18 cellular contexts compared by ENCODE assay signal in genomic region chr2:37610638-37611289, GRCh38.
DNase-seq lines count a peak whose midpoint lies in the region; ATAC-seq and TF ChIP-seq lines count a peak whose summit lies in the region.
"Had no signal": no experiment of that assay in that cellular context is flagged by ENCODE, and none has a peak within 500 bp of the region (broad histone marks: within the 10 kb centered on the region; RNA-seq: fewer than 3 reads in every experiment).

No MANE protein-coding gene starts in this region.

- CTCF ChIA-PET in CD8-positive, alpha-beta T cell (lab: Charles Lee), result interaction anchor here (1.2 to 1.5 kb wide), 2 partner anchors 11 to 71 kb away, joined by 3 to 4 read pairs; no protein-coding TSS in a partner anchor

- no peaks in the 10 kb centered on the region for H3K27me3 Mint-ChIP-seq in CD8-positive, alpha-beta T cell (ENCODE audit: low read depth)
- H3K27me3 Mint-ChIP-seq: dendritic cell treated with granulocyte-macrophage colony-stimulating factor and Interleukin-4, amounts not matched to agents 40 ng/mL and 50 ng/mL, for 4 days; stimulated activated naive CD8-positive, alpha-beta T cell treated with anti-CD3 and anti-CD28 coated beads, Interleukin-15, amount 100 ng/mL, for 72 hours had no signal

- no peak for TF ChIP-seq POLR2A in sigmoid colon (IDR thresholded peaks at IDR 0.05)

- intact Hi-C loops in CD8-positive, alpha-beta T cell (cut with DNase I, micrococcal nuclease), result loop anchor here in 1 of 2 experiments (2.0 kb wide), 1 partner anchor 14 kb away; no protein-coding TSS in a partner anchor
- intact Hi-C loops in sigmoid colon (cut with DNase I) (loop anchor here (10.0 kb wide), 1 partner anchor 86 kb away; no protein-coding TSS in a partner anchor), dorsolateral prefrontal cortex (cut with DNase I) (no loop called here)

- TF ChIP-seq EP300 in sigmoid colon (IDR thresholded peaks at IDR 0.05), result peak in 1 of 4 donors; percentile 17

- peak overlapping the region; percentile 32 for H3K27ac Mint-ChIP-seq in CD8-positive, alpha-beta T cell
- H3K27ac Mint-ChIP-seq: dendritic cell treated with granulocyte-macrophage colony-stimulating factor and Interleukin-4, amounts not matched to agents 40 ng/mL and 50 ng/mL, for 4 days; stimulated activated naive CD8-positive, alpha-beta T cell treated with anti-CD3 and anti-CD28 coated beads, Interleukin-15, amount 100 ng/mL, for 72 hours; WTC11 had no signal

- DNase-seq in CD8-positive, alpha-beta T cell, result no peak
- peak; percentile 85 for DNase-seq in fibroblast of villous mesenchyme (ENCODE audit: low read depth)
- DNase-seq in sigmoid colon, result no peak
- no peak for DNase-seq in T-helper 1 cell
- no peak for DNase-seq in dorsolateral prefrontal cortex
- DNase-seq in C1 segment of cervical spinal cord (lab: John Stamatoyannopoulos, UW), result no peak
- DNase-seq: activated gamma-delta T cell; DND-41; HCEC 1CT; hypothalamus; NCI-H2029 treated with DMSO at 0.1 percent for 48 hours; PC-9; stimulated activated naive CD8-positive, alpha-beta T cell treated with anti-CD3 and anti-CD28 coated beads, Interleukin-15, amount 100 ng/mL, for 72 hours had no signal

- H3K9me3 Mint-ChIP-seq in CD8-positive, alpha-beta T cell, result peaks cover 19% of the 10 kb centered on the region
- H3K9me3 Mint-ChIP-seq: dendritic cell treated with granulocyte-macrophage colony-stimulating factor and Interleukin-4, amounts not matched to agents 40 ng/mL and 50 ng/mL, for 4 days had no signal

- peaks cover 15% of the 10 kb centered on the region for H3K4me1 ChIP-seq in CD8-positive, alpha-beta T cell (ENCODE audit: insufficient read depth, low read length)
- H3K4me1 ChIP-seq in sigmoid colon, result peaks cover 0 to 57% (median 31%) of the 10 kb centered on the region in 4 donors

- ATAC-seq in CD8-positive, alpha-beta T cell, result no peak
- ATAC-seq in SK-N-SH treated with all-trans-retinoic acid at 6 μM for 48 hours (peak; percentile 37), GM21526 (IDR thresholded peaks at IDR 0.05; ENCODE audit: low FRiP score, unreplicated experiment) (no peak)
- ATAC-seq: stimulated activated naive CD8-positive, alpha-beta T cell treated with anti-CD3 and anti-CD28 coated beads, Interleukin-15, amount 100 ng/mL, for 72 hours; WTC11 had no signal

- no peak overlapping the region for H3K4me3 Mint-ChIP-seq in CD8-positive, alpha-beta T cell
- H3K4me3 Mint-ChIP-seq: dendritic cell treated with granulocyte-macrophage colony-stimulating factor and Interleukin-4, amounts not matched to agents 40 ng/mL and 50 ng/mL, for 4 days; stimulated activated naive CD8-positive, alpha-beta T cell treated with anti-CD3 and anti-CD28 coated beads, Interleukin-15, amount 100 ng/mL, for 72 hours; WTC11 had no signal

- peaks cover 10% of the 10 kb centered on the region for H3K36me3 Mint-ChIP-seq in CD8-positive, alpha-beta T cell

- H3K27ac ChIP-seq in CD8-positive, alpha-beta T cell (ENCODE audit: low read depth, low read length), result no peak overlapping the region
- peak overlapping the region; percentile 47 to 85 (median 58) for H3K27ac ChIP-seq in sigmoid colon
- H3K27ac ChIP-seq in dorsolateral prefrontal cortex, result no peak overlapping the region
- H3K27ac ChIP-seq: BLaER1 treated with 17β-estradiol and CSF1 and Interleukin-3, amounts not matched to agents 10 nM and 100 nM; PC-9 had no signal

- peaks cover 24% of the 10 kb centered on the region for H3K4me1 Mint-ChIP-seq in CD8-positive, alpha-beta T cell (ENCODE audit: low read depth)

- H3K4me3 ChIP-seq in CD8-positive, alpha-beta T cell (ENCODE audit: low read depth, low read length), result no peak overlapping the region
- H3K4me3 ChIP-seq in fibroblast of villous mesenchyme (ENCODE audit: low read depth, low read length) (no peak overlapping the region), sigmoid colon (no peak overlapping the region), dorsolateral prefrontal cortex (no peak overlapping the region)
- H3K4me3 ChIP-seq: BLaER1 treated with 17β-estradiol and CSF1 and Interleukin-3, amounts not matched to agents 10 nM and 100 nM; PC-9 had no signal

- POLR2A ChIA-PET in CD8-positive, alpha-beta T cell (lab: Charles Lee), result interaction anchor here (0.7 kb wide), 1 partner anchor 19 kb away, joined by 3 read pairs; no protein-coding TSS in a partner anchor

- H3K27me3 ChIP-seq in CD8-positive, alpha-beta T cell (ENCODE audit: insufficient read depth, low read length), result no peaks in the 10 kb centered on the region
- H3K27me3 ChIP-seq in sigmoid colon (no peaks in the 10 kb centered on the region), dorsolateral prefrontal cortex (no peaks in the 10 kb centered on the region)
- H3K27me3 ChIP-seq: BLaER1 treated with 17β-estradiol and CSF1 and Interleukin-3, amounts not matched to agents 10 nM and 100 nM had no signal

- 81 to 91% methylated on average over 5 of the region's 5 CpGs for WGBS in sigmoid colon, 2 donors

- TF ChIP-seq CTCF in CD8-positive, alpha-beta T cell (IDR thresholded peaks at IDR 0.05), result no peak
- TF ChIP-seq CTCF in fibroblast of villous mesenchyme (IDR thresholded peaks at IDR 0.05; ENCODE audit: insufficient read depth, low read depth, low read length) (no peak), sigmoid colon (IDR thresholded peaks at IDR 0.05) (no peak), dorsolateral prefrontal cortex (IDR thresholded peaks at IDR 0.05 in 54 of 56, conservative IDR thresholded peaks at IDR 0.05 in 2 of 56; ENCODE audit: low read depth in 1 of 56, partially characterized antibody in 56 of 56) (no peak)

- H3K9me3 ChIP-seq in CD8-positive, alpha-beta T cell (ENCODE audit: low read length), result no peaks in the 10 kb centered on the region
- H3K9me3 ChIP-seq in sigmoid colon, result no peaks in the 10 kb centered on the region

- H3K36me3 ChIP-seq in CD8-positive, alpha-beta T cell (ENCODE audit: insufficient read depth, low read length), result no peaks in the 10 kb centered on the region
- H3K36me3 ChIP-seq in sigmoid colon, result no peaks in the 10 kb centered on the region
- H3K36me3 ChIP-seq: BLaER1 treated with 17β-estradiol and CSF1 and Interleukin-3, amounts not matched to agents 10 nM and 100 nM had no signal

TF ChIP-seq in SK-N-SH treated with all-trans-retinoic acid at 6 μM for 48 hours, 23 proteins besides CTCF, POLR2A, EP300 and RAD21:
- TF ChIP-seq ISL1 (CRISPR knock-in tag; IDR thresholded peaks at IDR 0.05) (peak; percentile 97), ARNTL (CRISPR knock-in tag; IDR thresholded peaks at IDR 0.05; ENCODE audit: borderline replicate concordance, low read depth) (no peak), ZFP3 (CRISPR knock-in tag; IDR thresholded peaks at IDR 0.05) (no peak), GLIS3 (CRISPR knock-in tag; IDR thresholded peaks at IDR 0.05) (peak; percentile 23; the same call in 1 of the 2 replicates), OSR1 (CRISPR knock-in tag; IDR thresholded peaks at IDR 0.05) (no peak), PATZ1 (CRISPR knock-in tag; IDR thresholded peaks at IDR 0.05; ENCODE audit: borderline replicate concordance) (no peak), CSRNP3 (CRISPR knock-in tag; IDR thresholded peaks at IDR 0.05) (no peak; the same call in 1 of the 2 replicates), PPARA (CRISPR knock-in tag; IDR thresholded peaks at IDR 0.05; ENCODE audit: borderline replicate concordance) (no peak), POU6F1 (CRISPR knock-in tag; IDR thresholded peaks at IDR 0.05; ENCODE audit: borderline replicate concordance, low read depth) (no peak)
TF ChIP-seq in SK-N-SH treated with all-trans-retinoic acid at 6 μM for 48 hours: peak in this region for 2.

Comparison
In these comparisons a context has a peak if more than half of its experiments do, and no peak if none do; other contexts are left out.
1. H3K27ac ChIP-seq: peak in sigmoid colon (4 of 4); none in CD8-positive, alpha-beta T cell (single experiment) and dorsolateral prefrontal cortex (0 of 59).